ENCODE assay signal across 1 cellular context in the genomic region with DNA sequence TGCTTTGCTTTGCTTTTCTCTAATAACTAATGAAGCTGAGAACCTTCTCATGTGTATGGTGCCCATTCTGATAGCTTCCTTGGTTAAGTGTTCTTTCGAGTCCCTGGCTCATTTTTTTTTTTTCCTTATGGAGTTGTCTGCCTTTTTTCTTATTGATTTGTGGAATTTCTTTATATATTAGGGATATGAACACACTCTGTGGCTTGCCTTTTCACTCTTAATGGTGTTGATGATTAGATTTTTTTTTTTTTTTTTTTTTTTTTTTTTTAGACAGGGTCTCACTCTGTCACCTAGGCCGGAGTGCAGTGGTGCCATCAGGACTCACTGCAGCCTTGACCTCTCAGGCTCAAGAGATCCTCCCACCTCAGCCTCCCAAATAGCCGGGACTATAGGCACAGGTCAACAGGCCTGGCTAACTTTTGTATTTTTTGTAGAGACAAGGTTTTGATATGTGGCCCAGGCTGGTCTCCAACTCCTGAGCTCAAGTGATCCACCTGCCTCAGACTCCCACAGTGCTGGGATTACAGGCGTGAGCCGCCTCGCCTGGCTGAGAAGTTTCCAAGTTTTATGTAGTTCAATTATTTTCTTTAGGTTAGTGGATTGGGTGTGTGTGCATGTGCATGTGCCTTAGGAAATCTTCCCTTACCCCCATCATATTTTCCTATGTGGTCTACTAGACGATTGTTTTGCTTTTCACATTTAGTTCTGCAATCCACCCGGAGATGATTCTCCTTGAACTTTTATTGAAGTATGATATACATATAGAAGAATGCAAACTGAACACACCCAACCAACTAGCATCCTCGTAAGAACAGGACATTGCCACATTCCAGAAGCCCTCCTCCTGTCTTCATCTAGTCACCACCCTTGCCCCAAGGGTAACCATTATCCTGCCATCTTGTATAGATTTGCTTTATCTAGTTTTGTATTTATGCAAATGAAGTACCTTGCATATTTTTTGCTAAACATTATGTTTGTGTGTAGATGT.
TF ChIP-seq lines count a peak whose summit lies in the region.

No MANE protein-coding gene starts in this region.

TF ChIP-seq in HCT116, 20 proteins besides CTCF, POLR2A, EP300 and RAD21:
- TF ChIP-seq, protein P1, sequence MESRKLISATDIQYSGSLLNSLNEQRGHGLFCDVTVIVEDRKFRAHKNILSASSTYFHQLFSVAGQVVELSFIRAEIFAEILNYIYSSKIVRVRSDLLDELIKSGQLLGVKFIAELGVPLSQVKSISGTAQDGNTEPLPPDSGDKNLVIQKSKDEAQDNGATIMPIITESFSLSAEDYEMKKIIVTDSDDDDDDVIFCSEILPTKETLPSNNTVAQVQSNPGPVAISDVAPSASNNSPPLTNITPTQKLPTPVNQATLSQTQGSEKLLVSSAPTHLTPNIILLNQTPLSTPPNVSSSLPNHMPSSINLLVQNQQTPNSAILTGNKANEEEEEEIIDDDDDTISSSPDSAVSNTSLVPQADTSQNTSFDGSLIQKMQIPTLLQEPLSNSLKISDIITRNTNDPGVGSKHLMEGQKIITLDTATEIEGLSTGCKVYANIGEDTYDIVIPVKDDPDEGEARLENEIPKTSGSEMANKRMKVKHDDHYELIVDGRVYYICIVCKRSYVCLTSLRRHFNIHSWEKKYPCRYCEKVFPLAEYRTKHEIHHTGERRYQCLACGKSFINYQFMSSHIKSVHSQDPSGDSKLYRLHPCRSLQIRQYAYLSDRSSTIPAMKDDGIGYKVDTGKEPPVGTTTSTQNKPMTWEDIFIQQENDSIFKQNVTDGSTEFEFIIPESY (IDR thresholded peaks at IDR 0.05; ENCODE audit: extremely low read depth, insufficient replicate concordance, low read length), result no peak
- TF ChIP-seq ZNF274 (IDR thresholded peaks at IDR 0.05; ENCODE audit: low read depth, low read length), result no peak
- no peak for TF ChIP-seq EZH2phosphoT487 (IDR thresholded peaks at IDR 0.05; ENCODE audit: borderline replicate concordance)
- TF ChIP-seq JUND (IDR thresholded peaks at IDR 0.05), result no peak
- TF ChIP-seq ELF1 (IDR thresholded peaks at IDR 0.05; ENCODE audit: borderline replicate concordance, low read depth), result no peak
